17 cellular contexts compared by ENCODE assay signal in genomic region chr10:103226011-103226410, GRCh38. TPM values are rescaled to one million over a fixed set of nuclear protein-coding genes. Genes with fewer than 3 reads are reported as not detected.
"Had no signal": no experiment of that assay in that cellular context is flagged by ENCODE, and none has a peak within 500 bp of the region (broad histone marks: within the 10 kb centered on the region; RNA-seq: fewer than 3 reads in every experiment).

No MANE protein-coding gene starts in this region.

- H3K9me3 ChIP-seq: right lobe of liver, testis had no signal

- DNase-seq: activated CD4-positive, alpha-beta memory T cell treated with anti-CD3 and anti-CD28 coated beads for 36 hours; activated CD4-positive, CD25-positive, alpha-beta regulatory T cell treated with anti-CD3 and anti-CD28 coated beads, Interleukin-2, amount 50 U/mL, for 72 hours; activated gamma-delta T cell treated with Interleukin-2 at 50 U/mL for 16 hours; activated naive CD8-positive, alpha-beta T cell treated with anti-CD3 and anti-CD28 coated beads for 36 hours; activated T-cell treated with anti-CD3 and anti-CD28 coated beads, Interleukin-2, amount 50 U/mL, for 48 hours; naive thymus-derived CD8-positive, alpha-beta T cell; nucleus accumbens; psoas muscle; right lobe of liver; stimulated activated CD4-positive, alpha-beta T cell treated with anti-CD3 and anti-CD28 coated beads, Interleukin-12 subunit alpha, Interleukin-12 subunit beta, amount 100 ng/mL, for 4 hours; T-helper 2 cell; testis had no signal

- H3K27ac ChIP-seq: breast epithelium, right lobe of liver, testis had no signal

- ATAC-seq: naive thymus-derived CD8-positive, alpha-beta T cell; psoas muscle; right lobe of liver had no signal

- H3K4me3 ChIP-seq: breast epithelium, psoas muscle, right lobe of liver, testis had no signal

- H3K27me3 Mint-ChIP-seq: activated CD4-positive, alpha-beta memory T cell treated with anti-CD3 and anti-CD28 coated beads for 36 hours; activated naive CD8-positive, alpha-beta T cell treated with anti-CD3 and anti-CD28 coated beads for 36 hours; stimulated activated naive CD8-positive, alpha-beta T cell treated with anti-CD3 and anti-CD28 coated beads, Interleukin-15, Interleukin-2, amounts not matched to agents 100 ng/mL and 50 ng/mL, for 24 hours had no signal

- H3K36me3 ChIP-seq: breast epithelium, right lobe of liver had no signal

- H3K27me3 ChIP-seq: breast epithelium, right lobe of liver, testis had no signal

- H3K4me3 Mint-ChIP-seq: activated CD4-positive, alpha-beta memory T cell treated with anti-CD3 and anti-CD28 coated beads for 36 hours; activated naive CD8-positive, alpha-beta T cell treated with anti-CD3 and anti-CD28 coated beads for 36 hours; naive thymus-derived CD8-positive, alpha-beta T cell; stimulated activated naive CD8-positive, alpha-beta T cell treated with anti-CD3 and anti-CD28 coated beads, Interleukin-15, Interleukin-2, amounts not matched to agents 100 ng/mL and 50 ng/mL, for 24 hours had no signal

- H3K4me1 ChIP-seq: breast epithelium, right lobe of liver had no signal

- H3K4me1 Mint-ChIP-seq: activated naive CD8-positive, alpha-beta T cell treated with anti-CD3 and anti-CD28 coated beads for 36 hours; naive thymus-derived CD8-positive, alpha-beta T cell had no signal

- H3K27ac Mint-ChIP-seq: activated CD4-positive, alpha-beta memory T cell treated with anti-CD3 and anti-CD28 coated beads for 36 hours; activated naive CD8-positive, alpha-beta T cell treated with anti-CD3 and anti-CD28 coated beads for 36 hours; naive thymus-derived CD8-positive, alpha-beta T cell; stimulated activated naive CD8-positive, alpha-beta T cell treated with anti-CD3 and anti-CD28 coated beads, Interleukin-15, Interleukin-2, amounts not matched to agents 100 ng/mL and 50 ng/mL, for 24 hours had no signal

RNA-seq across cellular contexts. Expression of gene RPEL1, which starts 19.7 kb away (rescaled TPM):
- total RNA-seq: chondrocyte; glomerular endothelial cell; naive thymus-derived CD8-positive, alpha-beta T cell; psoas muscle; right lobe of liver; testis; urinary bladder had no signal
- polyA plus RNA-seq: naive thymus-derived CD8-positive, alpha-beta T cell had no signal

RNA-seq across cellular contexts. Expression of gene INA, which starts 50.9 kb away (rescaled TPM):
- total RNA-seq: breast epithelium; naive thymus-derived CD8-positive, alpha-beta T cell; psoas muscle; right lobe of liver had no signal
- polyA plus RNA-seq: naive thymus-derived CD8-positive, alpha-beta T cell had no signal
